In genomic region chr3:41200669-41201021, GRCh38 we compare ENCODE assay signal across 8 cellular contexts. TPM values are rescaled to one million over a fixed set of nuclear protein-coding genes. Genes with fewer than 3 reads are reported as not detected.
A peak's percentile ranks its signal among the peaks of the same experiment; 100 is the strongest.
DNase-seq lines count a peak whose midpoint lies in the region; TF ChIP-seq lines count a peak whose summit lies in the region.

No MANE protein-coding gene starts in this region.

- H3K27me3 Mint-ChIP-seq in osteocyte (ENCODE audit: unreplicated experiment), result peaks cover 17% of the 10 kb centered on the region

- H3K9me2 ChIP-seq in DOHH2 (replicated peaks; ENCODE audit: control insufficient read depth, low read length), result no peaks in the 10 kb centered on the region

- no peak for DNase-seq in WERI-Rb-1
- peak; percentile 59 for DNase-seq in fibroblast of peridontal ligament (ENCODE audit: extremely low read depth)
- no peak for DNase-seq in osteocyte (ENCODE audit: extremely low spot score, unreplicated experiment)
- no peak for DNase-seq in 8988T
- no peak for DNase-seq in NCI-H2029 treated with DMSO at 0.1 percent for 48 hours (lab: John Stamatoyannopoulos, UW)
- DNase-seq in DMS153 (lab: John Stamatoyannopoulos, UW), result no peak

- H3K79me2 ChIP-seq in DOHH2 (ENCODE audit: control insufficient read depth, low read length), result peaks cover 63% of the 10 kb centered on the region

- H3K4me1 ChIP-seq in DOHH2 (ENCODE audit: control insufficient read depth, low read length), result peaks cover 39% of the 10 kb centered on the region

- no peak for TF ChIP-seq CTCF in DOHH2 (IDR thresholded peaks at IDR 0.05; ENCODE audit: low read depth, low read length, poor library complexity, severe bottlenecking)
- TF ChIP-seq CTCF in WERI-Rb-1 (IDR thresholded peaks at IDR 0.05; ENCODE audit: low read depth, low read length), result no peak
- TF ChIP-seq CTCF in osteocyte (IDR thresholded peaks at IDR 0.05), result no peak

- H3K4me3 ChIP-seq in DOHH2 (ENCODE audit: low read length), result peak overlapping the region; percentile 77
- H3K4me3 ChIP-seq in WERI-Rb-1 (ENCODE audit: low read depth, low read length), result peak overlapping the region; percentile 96

- H3K9me3 Mint-ChIP-seq in osteocyte (ENCODE audit: unreplicated experiment), result no peaks in the 10 kb centered on the region

- no peaks in the 10 kb centered on the region for H3K36me3 Mint-ChIP-seq in osteocyte (ENCODE audit: unreplicated experiment)

- peak overlapping the region; percentile 5; the same call in 1 of the 2 replicates for H3K27ac ChIP-seq in DOHH2 (ENCODE audit: low read depth, low read length)
- H3K27ac ChIP-seq in KOPT-K1 (ENCODE audit: low read depth, low read length, poor library complexity, severe bottlenecking), result peak overlapping the region; percentile 94
- H3K27ac ChIP-seq in WERI-Rb-1, result no peak overlapping the region

- H3K27ac Mint-ChIP-seq in osteocyte (ENCODE audit: unreplicated experiment), result peak overlapping the region; percentile 89

- peaks cover 7% of the 10 kb centered on the region; the same call in 1 of the 2 replicates for H3F3A ChIP-seq in DOHH2 (ENCODE audit: control insufficient read depth, insufficient read depth)

- no peaks in the 10 kb centered on the region for H3K9me3 ChIP-seq in DOHH2 (ENCODE audit: control insufficient read depth, insufficient read depth, low read length)
- H3K9me3 ChIP-seq in KOPT-K1 (ENCODE audit: insufficient read depth, low read length, poor library complexity, severe bottlenecking), result no peaks in the 10 kb centered on the region
- no peaks in the 10 kb centered on the region for H3K9me3 ChIP-seq in WERI-Rb-1 (ENCODE audit: severe bottlenecking)

- 0 out of 2 replicates have a peak, but pooled peaks cover 3% of the 10 kb centered on the region for H3K27me3 ChIP-seq in DOHH2 (ENCODE audit: control insufficient read depth, low read length)
- H3K27me3 ChIP-seq in WERI-Rb-1 (ENCODE audit: insufficient read depth, low read depth, severe bottlenecking), result no peaks in the 10 kb centered on the region

- H3K4me2 ChIP-seq in DOHH2 (ENCODE audit: low read length), result peak overlapping the region; percentile 62

- H3K36me3 ChIP-seq in DOHH2 (ENCODE audit: control insufficient read depth, low read length) (peaks cover 31% of the 10 kb centered on the region), KOPT-K1 (ENCODE audit: insufficient read depth, low read length) (no peaks in the 10 kb centered on the region), WERI-Rb-1 (peaks cover 2% of the 10 kb centered on the region)

- H3K4me1 Mint-ChIP-seq in osteocyte (ENCODE audit: unreplicated experiment), result peaks cover 45% of the 10 kb centered on the region

- peaks cover 40% of the 10 kb centered on the region for H4K20me1 ChIP-seq in DOHH2 (ENCODE audit: control insufficient read depth, insufficient read depth, low read depth, low read length)

- peak overlapping the region; percentile 87 for H3K4me3 Mint-ChIP-seq in osteocyte (ENCODE audit: unreplicated experiment)

RNA-seq across cellular contexts. Expression of gene CTNNB1, which starts 1.3 kb away (rescaled TPM):
- total RNA-seq in osteocyte, result 321 and 339 TPM in 2 replicates
